ENCODE assay signal across 18 cellular contexts in the genomic region with DNA sequence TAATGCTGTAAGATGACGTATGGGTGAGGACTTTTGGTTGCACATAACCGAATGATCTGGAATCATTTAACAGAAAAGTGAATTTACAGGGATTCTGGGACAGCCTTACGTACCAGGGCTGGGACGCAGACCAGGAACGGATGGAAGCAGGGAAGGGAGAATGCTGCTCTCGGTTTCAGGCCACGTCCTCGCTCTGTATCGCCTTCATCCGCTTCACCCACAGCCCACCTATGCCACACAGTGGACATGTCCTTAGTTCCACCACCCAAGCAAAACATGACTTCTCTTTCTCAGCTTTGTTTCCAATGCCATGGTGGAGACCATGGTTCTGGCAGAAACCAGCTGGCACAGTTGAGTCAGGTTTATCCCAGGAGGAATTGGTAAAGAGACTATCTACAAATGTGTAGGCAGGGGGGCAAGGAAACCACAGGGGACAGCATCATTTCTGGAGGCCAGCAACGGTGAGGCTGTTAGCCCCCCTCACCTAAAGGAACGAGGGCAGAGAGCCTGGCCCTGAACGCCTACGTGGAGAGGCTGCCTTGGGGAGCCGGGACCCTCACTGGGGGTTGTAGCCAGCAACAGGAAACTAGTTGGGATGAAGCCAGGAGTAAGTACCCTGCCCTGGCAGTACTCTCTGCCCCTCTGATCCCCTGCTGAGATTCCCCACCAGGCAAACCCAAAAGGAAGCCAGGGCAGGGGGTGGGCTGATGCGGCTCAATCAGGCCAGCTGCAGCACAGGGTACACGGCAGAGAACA.
"Had no signal": no experiment of that assay in that cellular context is flagged by ENCODE, and none has a peak within 500 bp of the region (broad histone marks: within the 10 kb centered on the region; RNA-seq: fewer than 3 reads in every experiment).

No MANE protein-coding gene starts in this region.

- H3K4me3 ChIP-seq: gastrocnemius medialis, heart left ventricle, lower lobe of right lung, ovary, thoracic aorta had no signal

- H3K27ac Mint-ChIP-seq: activated naive CD8-positive, alpha-beta T cell treated with anti-CD3 and anti-CD28 coated beads, Interleukin-2, amount 10 ng/mL, durations not matched to agents 7 days and 5 days; mesothelial cell of epicardium had no signal

- H3K9me3 ChIP-seq: gastrocnemius medialis, heart left ventricle, lower lobe of right lung, ovary, thoracic aorta had no signal

- H3K4me1 Mint-ChIP-seq: activated naive CD8-positive, alpha-beta T cell treated with anti-CD3 and anti-CD28 coated beads, Interleukin-2, amount 10 ng/mL, durations not matched to agents 7 days and 5 days; central memory CD8-positive, alpha-beta T cell; immature natural killer cell; mesothelial cell of epicardium; neural crest cell had no signal

- DNase-seq: activated naive CD4-positive, alpha-beta T cell; activated naive CD8-positive, alpha-beta T cell treated with anti-CD3 and anti-CD28 coated beads, Interleukin-2, amount 10 ng/mL, durations not matched to agents 7 days and 5 days; activated T-cell treated with anti-CD3 and anti-CD28 coated beads, Interleukin-2, amount 50 U/mL, for 48 hours; effector memory CD4-positive, alpha-beta T cell; gastrocnemius medialis; immature natural killer cell; lower lobe of right lung; ovary; stimulated activated CD4-positive, alpha-beta T cell treated with anti-CD3 and anti-CD28 coated beads, Interleukin-1b, Interleukin-23, amount 100 ng/mL, for 48 hours; T-helper 1 cell; T1000 had no signal

- H3K36me3 ChIP-seq: gastrocnemius medialis, heart left ventricle, lower lobe of right lung, ovary, thoracic aorta had no signal

- H3K4me3 Mint-ChIP-seq: activated naive CD8-positive, alpha-beta T cell treated with anti-CD3 and anti-CD28 coated beads, Interleukin-2, amount 10 ng/mL, durations not matched to agents 7 days and 5 days; brain; central memory CD8-positive, alpha-beta T cell; immature natural killer cell; mesothelial cell of epicardium; neural crest cell had no signal

- H3K27me3 ChIP-seq: gastrocnemius medialis, ovary had no signal

- H3K36me3 Mint-ChIP-seq: activated naive CD8-positive, alpha-beta T cell treated with anti-CD3 and anti-CD28 coated beads, Interleukin-2, amount 10 ng/mL, durations not matched to agents 7 days and 5 days; immature natural killer cell; mesothelial cell of epicardium had no signal

- H3K4me1 ChIP-seq: gastrocnemius medialis, lower lobe of right lung had no signal

- H3K9me3 Mint-ChIP-seq: activated naive CD8-positive, alpha-beta T cell treated with anti-CD3 and anti-CD28 coated beads, Interleukin-2, amount 10 ng/mL, durations not matched to agents 7 days and 5 days; central memory CD8-positive, alpha-beta T cell; neural crest cell had no signal

- H3K27ac ChIP-seq: epithelial cell of prostate, gastrocnemius medialis, heart left ventricle, lower lobe of right lung, ovary, thoracic aorta had no signal
